Comparison of ENCODE assay signal across 1 cellular context in genomic region chr5:71455427-71456361, GRCh38.
TF ChIP-seq lines count a peak whose summit lies in the region.

Gene BDP1, plus strand, starts transcription at chr5:71455651. Its CDS starts 227 bp downstream, at chr5:71455878.

TF ChIP-seq in HepG2, 621 proteins besides CTCF, POLR2A, EP300 and RAD21 (continued from another document and continues in another):
- TF ChIP-seq ZNF709 (CRISPR knock-in tag; IDR thresholded peaks at IDR 0.05) = peak; percentile 36; the same call in 1 of the 2 replicates
- TF ChIP-seq ZNF740 (CRISPR knock-in tag; IDR thresholded peaks at IDR 0.05) = no peak
- peak; percentile 49; the same call in 1 of the 2 replicates for TF ChIP-seq KLF6 (CRISPR knock-in tag; IDR thresholded peaks at IDR 0.05)
- TF ChIP-seq SPEN (CRISPR knock-in tag; IDR thresholded peaks at IDR 0.05; ENCODE audit: low read depth) = peak; percentile 83
- TF ChIP-seq MAFK (conservative IDR thresholded peaks at IDR 0.05 in 1 of 2, IDR thresholded peaks at IDR 0.05 in 1 of 2; ENCODE audit: low read length in 2 of 2) = peak in 1 of 2 experiments; percentile 1; a peak in 1 of 4 replicates
- TF ChIP-seq ZNF891 (CRISPR knock-in tag; IDR thresholded peaks at IDR 0.05) = peak; percentile 86
- TF ChIP-seq POLR2AphosphoS2 (IDR thresholded peaks at IDR 0.05; ENCODE audit: low read depth, low read length) = no peak
- TF ChIP-seq CREB3 (CRISPR knock-in tag; IDR thresholded peaks at IDR 0.05) = no peak
- 0 out of 2 replicates have a peak, but pooled peaks have one; percentile 45 for TF ChIP-seq MIXL1 (CRISPR knock-in tag; IDR thresholded peaks at IDR 0.05)
- peak; percentile 82; the same call in 1 of the 2 replicates for TF ChIP-seq THAP9 (CRISPR knock-in tag; IDR thresholded peaks at IDR 0.05; ENCODE audit: borderline replicate concordance)
- TF ChIP-seq ZSCAN21 (CRISPR knock-in tag; IDR thresholded peaks at IDR 0.05; ENCODE audit: borderline replicate concordance) = no peak; the same call in 1 of the 2 replicates
- no peak for TF ChIP-seq TCF12 (IDR thresholded peaks at IDR 0.05)
- peak; percentile 56; the same call in 1 of the 2 replicates for TF ChIP-seq TCF12 (CRISPR knock-in tag; IDR thresholded peaks at IDR 0.05)
- no peak for TF ChIP-seq FOXK2 (IDR thresholded peaks at IDR 0.05)
- no peak for TF ChIP-seq SIX4 (CRISPR knock-in tag; IDR thresholded peaks at IDR 0.05)
- TF ChIP-seq KAT8 (CRISPR knock-in tag; IDR thresholded peaks at IDR 0.05) = peak; percentile 95
- TF ChIP-seq PCBP2 (optimal IDR thresholded peaks at IDR 0.05; ENCODE audit: low read depth, low read length, poor library complexity, severe bottlenecking) = no peak
- TF ChIP-seq SRSF9 (IDR thresholded peaks at IDR 0.05; ENCODE audit: borderline replicate concordance, insufficient read depth, low read depth, low read length, poor library complexity, severe bottlenecking) = no peak
- no peak for TF ChIP-seq FUBP1 (CRISPR knock-in tag; IDR thresholded peaks at IDR 0.05; ENCODE audit: borderline replicate concordance)
- no peak for TF ChIP-seq ZNF720 (CRISPR knock-in tag; IDR thresholded peaks at IDR 0.05)
- peak; percentile 70 for TF ChIP-seq ZNF883 (CRISPR knock-in tag; IDR thresholded peaks at IDR 0.05; ENCODE audit: not compliant biosample characterization)
- no peak for TF ChIP-seq ZNF318 (CRISPR knock-in tag; IDR thresholded peaks at IDR 0.05)
- TF ChIP-seq ZNF44 (CRISPR knock-in tag; IDR thresholded peaks at IDR 0.05) = peak; percentile 82; the same call in 1 of the 2 replicates
- peak; percentile 97 for TF ChIP-seq ARID4A (CRISPR knock-in tag; IDR thresholded peaks at IDR 0.05; ENCODE audit: borderline replicate concordance)
- no peak for TF ChIP-seq ZNF383 (CRISPR knock-in tag; IDR thresholded peaks at IDR 0.05; ENCODE audit: borderline replicate concordance)
- TF ChIP-seq KLF12 (CRISPR knock-in tag; IDR thresholded peaks at IDR 0.05; ENCODE audit: borderline replicate concordance) = peak; percentile 61; the same call in 1 of the 2 replicates
- TF ChIP-seq BATF2 (CRISPR knock-in tag; IDR thresholded peaks at IDR 0.05) = no peak
- no peak for TF ChIP-seq NR2F6 (IDR thresholded peaks at IDR 0.05)
- peak; percentile 15; the same call in 1 of the 2 replicates for TF ChIP-seq NR2F6 (CRISPR knock-in tag; IDR thresholded peaks at IDR 0.05)
- TF ChIP-seq SRSF1 (optimal IDR thresholded peaks at IDR 0.05; ENCODE audit: low read depth, low read length) = peak; percentile 70
- TF ChIP-seq SCMH1 (CRISPR knock-in tag; IDR thresholded peaks at IDR 0.05; ENCODE audit: borderline replicate concordance) = no peak
- no peak for TF ChIP-seq KDM4B (CRISPR knock-in tag; IDR thresholded peaks at IDR 0.05)
- peak; percentile 77; the same call in 1 of the 2 replicates for TF ChIP-seq HES4 (CRISPR knock-in tag; IDR thresholded peaks at IDR 0.05; ENCODE audit: borderline replicate concordance)
- TF ChIP-seq MATR3 (CRISPR knock-in tag; IDR thresholded peaks at IDR 0.05) = no peak
- TF ChIP-seq ZNF292 (CRISPR knock-in tag; IDR thresholded peaks at IDR 0.05; ENCODE audit: borderline replicate concordance, low read depth) = peak; percentile 58
- peak; percentile 66; the same call in 1 of the 2 replicates for TF ChIP-seq ZNF512B (CRISPR knock-in tag; IDR thresholded peaks at IDR 0.05; ENCODE audit: borderline replicate concordance)
- TF ChIP-seq CREB1 (IDR thresholded peaks at IDR 0.05) = peak; percentile 99
- TF ChIP-seq CREB1 (CRISPR knock-in tag; IDR thresholded peaks at IDR 0.05) = peak; percentile 100
